1 cellular context compared by ENCODE assay signal in genomic region chr20:1761116-1761515, GRCh38.
TF ChIP-seq lines count a peak whose summit lies in the region.

No MANE protein-coding gene starts in this region.

TF ChIP-seq in IMR-90, 13 proteins besides CTCF, POLR2A, EP300 and RAD21 (continued from another document):
- TF ChIP-seq USF2 (IDR thresholded peaks at IDR 0.05; ENCODE audit: low read depth, low read length), result peak; percentile 28; the same call in 1 of the 2 replicates
